ENCODE assay signal across 13 cellular contexts in genomic region chr4:42570221-42570620, GRCh38.
DNase-seq lines count a peak whose midpoint lies in the region; ATAC-seq and TF ChIP-seq lines count a peak whose summit lies in the region.
"Had no signal": no experiment of that assay in that cellular context is flagged by ENCODE, and none has a peak within 500 bp of the region (broad histone marks: within the 10 kb centered on the region; RNA-seq: fewer than 3 reads in every experiment).

No MANE protein-coding gene starts in this region.

- no peak overlapping the region for H3K4me3 ChIP-seq in fibroblast of the aortic adventitia (ENCODE audit: low read depth, low read length)
- H3K4me3 ChIP-seq: ovary had no signal

- no peak for TF ChIP-seq CTCF in fibroblast of the aortic adventitia (IDR thresholded peaks at IDR 0.05; ENCODE audit: insufficient read depth, low read length)

- ATAC-seq in HG02852 (IDR thresholded peaks at IDR 0.05; ENCODE audit: unreplicated experiment) = no peak

- peak; percentile 91 for DNase-seq in Ammon's horn (ENCODE audit: low spot score)
- peak; percentile 78 to 92 for DNase-seq in NCI-H446 (lab: John Stamatoyannopoulos, UW)
- peak; percentile 46 for DNase-seq in fibroblast of the aortic adventitia (ENCODE audit: low read depth)
- peak; percentile 10 to 92 (median 70) for DNase-seq in nucleus accumbens (lab: John Stamatoyannopoulos, UW)
- DNase-seq in DMS53 (lab: John Stamatoyannopoulos, UW) = no peak
- no peak for DNase-seq in COLO668 (lab: John Stamatoyannopoulos, UW; ENCODE audit: unreplicated experiment)
- no peak for DNase-seq in NCI-H2196 treated with DMSO at 0.1 percent for 48 hours (lab: John Stamatoyannopoulos, UW; ENCODE audit: unreplicated experiment)
- DNase-seq: activated naive CD4-positive, alpha-beta T cell treated with anti-CD3 and anti-CD28 coated beads, Interleukin-2, amount 50 U/mL, for 16 hours; H9; immature natural killer cell; NCI-H526 had no signal

Comparison
In these comparisons a context has a peak if more than half of its experiments do, and no peak if none do; other contexts are left out.
1. DNase-seq: peak in Ammon's horn (single experiment), NCI-H446 (2 of 2), fibroblast of the aortic adventitia (single experiment) and nucleus accumbens (56 of 56); none in DMS53 (single experiment), COLO668 (single experiment) and NCI-H2196 treated with DMSO at 0.1 percent for 48 hours (single experiment).